23 cellular contexts compared by ENCODE assay signal in genomic region chr7:111429781-111430180, GRCh38.
DNase-seq lines count a peak whose midpoint lies in the region; ATAC-seq lines count a peak whose summit lies in the region.
"Had no signal": no experiment of that assay in that cellular context is flagged by ENCODE, and none has a peak within 500 bp of the region (broad histone marks: within the 10 kb centered on the region; RNA-seq: fewer than 3 reads in every experiment).

No MANE protein-coding gene starts in this region.

- H3K27ac ChIP-seq in trophoblast cell (ENCODE audit: low read depth, low read length): no peak overlapping the region
- H3K27ac ChIP-seq in substantia nigra (ENCODE audit: low read depth, low read length, poor library complexity, severe bottlenecking): no peak overlapping the region
- H3K27ac ChIP-seq: A549, BLaER1, HL-60 had no signal

- H2BK5ac ChIP-seq in trophoblast cell (ENCODE audit: low read depth, low read length, poor library complexity): no peak overlapping the region

- H3K4me3 ChIP-seq in trophoblast cell (ENCODE audit: low read depth, low read length): no peak overlapping the region
- H3K4me3 ChIP-seq: A549, BLaER1 had no signal

- no peaks in the 10 kb centered on the region for H3K79me2 ChIP-seq in trophoblast cell (ENCODE audit: control insufficient read depth, insufficient read depth, low read length, poor library complexity)

- no peak for ATAC-seq in GM21526 (IDR thresholded peaks at IDR 0.05; ENCODE audit: low FRiP score, unreplicated experiment)
- ATAC-seq: A549, Panc1 had no signal

- H3K9me3 ChIP-seq in trophoblast cell (ENCODE audit: insufficient read depth, low read depth, low read length): no peaks in the 10 kb centered on the region
- H3K9me3 ChIP-seq: SK-N-SH had no signal

- H3K79me1 ChIP-seq in trophoblast cell (ENCODE audit: low read length): no peaks in the 10 kb centered on the region

- H3K4ac ChIP-seq in trophoblast cell (ENCODE audit: low read depth, low read length): no peak overlapping the region

- no peak overlapping the region for H2AK5ac ChIP-seq in trophoblast cell (ENCODE audit: low read length)

- no peak overlapping the region for H4K8ac ChIP-seq in trophoblast cell (ENCODE audit: low read depth, low read length)

- no peak overlapping the region for H4K12ac ChIP-seq in trophoblast cell (ENCODE audit: low read depth, low read length)

- H3K36me3 ChIP-seq in trophoblast cell (ENCODE audit: control insufficient read depth in 1 of 2, insufficient read depth in 2 of 2, low read length in 2 of 2): no peaks in the 10 kb centered on the region
- H3K36me3 ChIP-seq: BLaER1 had no signal

- no peak overlapping the region for H3K23ac ChIP-seq in trophoblast cell (ENCODE audit: low read length)

- H3K9ac ChIP-seq in trophoblast cell (ENCODE audit: low read length): no peak overlapping the region
- H3K9ac ChIP-seq: BLaER1, SK-N-SH had no signal

- no peak overlapping the region for H3K18ac ChIP-seq in trophoblast cell (ENCODE audit: low read length)

- H3K27me3 ChIP-seq in trophoblast cell (ENCODE audit: insufficient read depth, low read length): no peaks in the 10 kb centered on the region
- H3K27me3 ChIP-seq: BLaER1 had no signal

- H3K4me2 ChIP-seq in trophoblast cell (ENCODE audit: low read length): no peak overlapping the region
- H3K4me2 ChIP-seq: A549, BLaER1, SK-N-SH had no signal

- no peaks in the 10 kb centered on the region for H3K4me1 ChIP-seq in trophoblast cell (ENCODE audit: control insufficient read depth in 1 of 2, insufficient read depth in 2 of 2, low read length in 2 of 2)
- H3K4me1 ChIP-seq: BLaER1 had no signal

- no peak overlapping the region for H2BK120ac ChIP-seq in trophoblast cell (ENCODE audit: insufficient read depth, low read length, poor library complexity)

- H2AFZ ChIP-seq in trophoblast cell (ENCODE audit: insufficient read depth, low read length, poor library complexity): no peak overlapping the region

- no peak overlapping the region for H3K14ac ChIP-seq in trophoblast cell (ENCODE audit: low read length)

- H2BK12ac ChIP-seq in trophoblast cell (ENCODE audit: low read length): no peak overlapping the region

- no peak overlapping the region for H4K91ac ChIP-seq in trophoblast cell (ENCODE audit: low read depth, low read length)

- DNase-seq in GM03348 (ENCODE audit: low spot score): peak; percentile 6
- peak; percentile 23 for DNase-seq in MV-4-11 (lab: John Stamatoyannopoulos, UW)
- DNase-seq in fibroblast of gingiva (ENCODE audit: low read depth): peak; percentile 77
- peak; percentile 12 to 73 for DNase-seq in trophoblast cell
- DNase-seq in activated T-cell treated with anti-CD3 and anti-CD28 coated beads, Interleukin-2, amount 50 U/mL, for 1 hour: no peak
- no peak for DNase-seq in substantia nigra (lab: John Stamatoyannopoulos, UW)
- no peak for DNase-seq in COLO829 (ENCODE audit: low spot score)
- DNase-seq: CD4-positive, alpha-beta T cell; DMS153; KG1; NCI-H1694; NCI-H2081; NCI-H2171; NCI-H345; NCI-H524 treated with DMSO at 0.1 percent for 48 hours; NCI-H82; SIG-M5; SK-N-SH had no signal

Comparison
In these comparisons a context has a peak if more than half of its experiments do, and no peak if none do; other contexts are left out.
1. DNase-seq: peak in GM03348 (single experiment), MV-4-11 (single experiment), fibroblast of gingiva (single experiment) and trophoblast cell (2 of 2); none in activated T-cell treated with anti-CD3 and anti-CD28 coated beads, Interleukin-2, amount 50 U/mL, for 1 hour (single experiment), substantia nigra (0 of 49) and COLO829 (single experiment).